In genomic region chr9:111631071-111631971, GRCh38 we compare ENCODE assay signal across 8 cellular contexts. TPM values are rescaled to one million over a fixed set of nuclear protein-coding genes. Genes with fewer than 3 reads are reported as not detected.
A peak's percentile ranks its signal among the peaks of the same experiment; 100 is the strongest.
DNase-seq lines count a peak whose midpoint lies in the region; ATAC-seq and TF ChIP-seq lines count a peak whose summit lies in the region.

Gene DNAJC25 (plus strand): TSS chr9:111631334. CDS start chr9:111631408, 74 bp downstream.

- H3K9me3 Mint-ChIP-seq in activated T-helper 2 cell treated with anti-CD3 and anti-CD28 coated beads, Interferon-gamma antibody, Interleukin-2, Interleukin-4, amounts not matched to agents 10 μg/mL and 5 μg/mL and 100 μg/mL, durations not matched to agents 14 hours and 24 hours and 36 hours, result no peaks in the 10 kb centered on the region
- H3K9me3 Mint-ChIP-seq in natural killer cell, result no peaks in the 10 kb centered on the region

- H3K36me3 Mint-ChIP-seq in activated T-helper 2 cell treated with anti-CD3 and anti-CD28 coated beads, Interferon-gamma antibody, Interleukin-2, Interleukin-4, amounts not matched to agents 10 μg/mL and 5 μg/mL and 100 μg/mL, durations not matched to agents 14 hours and 24 hours and 36 hours (ENCODE audit: low read depth), result peaks cover 32% of the 10 kb centered on the region
- no peaks in the 10 kb centered on the region for H3K36me3 Mint-ChIP-seq in natural killer cell

- no peaks in the 10 kb centered on the region for H3K27me3 Mint-ChIP-seq in activated T-helper 2 cell treated with anti-CD3 and anti-CD28 coated beads, Interferon-gamma antibody, Interleukin-2, Interleukin-4, amounts not matched to agents 10 μg/mL and 5 μg/mL and 100 μg/mL, durations not matched to agents 14 hours and 24 hours and 36 hours (ENCODE audit: low read depth)
- H3K27me3 Mint-ChIP-seq in natural killer cell (ENCODE audit: low read depth in 2 of 2), result no peaks in the 10 kb centered on the region

- peak within 1 kb of the TSS; percentile 93 for H3K4me3 Mint-ChIP-seq in activated T-helper 2 cell treated with anti-CD3 and anti-CD28 coated beads, Interferon-gamma antibody, Interleukin-2, Interleukin-4, amounts not matched to agents 10 μg/mL and 5 μg/mL and 100 μg/mL, durations not matched to agents 14 hours and 24 hours and 36 hours (ENCODE audit: low read depth)
- H3K4me3 Mint-ChIP-seq in natural killer cell, result peak within 1 kb of the TSS; percentile 91

- intact Hi-C loops in activated T-helper 2 cell treated with anti-CD3 and anti-CD28 coated beads, Interferon-gamma antibody, Interleukin-2, Interleukin-4, amounts not matched to agents 10 μg/mL and 5 μg/mL and 100 μg/mL, durations not matched to agents 14 hours and 24 hours and 36 hours (cut with micrococcal nuclease), result loop anchor here (1.0 to 10.0 kb wide), 4 partner anchors 31 to 1377 kb away; partner anchors contain the start of genes ECPAS and TXN
- intact Hi-C loops in natural killer cell (cut with micrococcal nuclease), result loop anchor here (1.0 to 5.0 kb wide), 3 partner anchors 31 to 1086 kb away; partner anchors contain the start of genes ECPAS and INIP

- H3K4me3 ChIP-seq in LNCaP clone FGC (ENCODE audit: low read depth, low read length), result peak within 1 kb of the TSS; percentile 85

- peak within 1 kb of the TSS; percentile 80 for H3K27ac Mint-ChIP-seq in activated T-helper 2 cell treated with anti-CD3 and anti-CD28 coated beads, Interferon-gamma antibody, Interleukin-2, Interleukin-4, amounts not matched to agents 10 μg/mL and 5 μg/mL and 100 μg/mL, durations not matched to agents 14 hours and 24 hours and 36 hours
- H3K27ac Mint-ChIP-seq in natural killer cell, result peak within 1 kb of the TSS; percentile 89 to 93

- TF ChIP-seq CTCF in LNCaP clone FGC (IDR thresholded peaks at IDR 0.05; ENCODE audit: control insufficient read depth, extremely low read depth, insufficient read depth), result no peak
- no peak for TF ChIP-seq CTCF in natural killer cell (IDR thresholded peaks at IDR 0.05)

- DNase-seq in EL, result peak; percentile 99
- peak; percentile 99 for DNase-seq in H4 (ENCODE audit: low spot score)
- peak; percentile 99 for DNase-seq in LNCaP clone FGC (ENCODE audit: low read depth)
- peak; percentile 96 for DNase-seq in RPMI8226
- peak; percentile 97 for DNase-seq in activated T-helper 2 cell treated with anti-CD3 and anti-CD28 coated beads, Interferon-gamma antibody, Interleukin-2, Interleukin-4, amounts not matched to agents 10 μg/mL and 5 μg/mL and 100 μg/mL, durations not matched to agents 14 hours and 24 hours and 36 hours (ENCODE audit: low spot score)
- peak; percentile 97 for DNase-seq in fibroblast of peridontal ligament (ENCODE audit: extremely low read depth)
- peak; percentile 94 for DNase-seq in natural killer cell
- DNase-seq in stimulated activated naive CD4-positive, alpha-beta T cell (lab: John Stamatoyannopoulos, UW), result peak; percentile 89 to 97 (median 96)

- peak; percentile 91 to 98 (median 96) for ATAC-seq in natural killer cell

- peaks cover 45% of the 10 kb centered on the region for H3K4me1 Mint-ChIP-seq in activated T-helper 2 cell treated with anti-CD3 and anti-CD28 coated beads, Interferon-gamma antibody, Interleukin-2, Interleukin-4, amounts not matched to agents 10 μg/mL and 5 μg/mL and 100 μg/mL, durations not matched to agents 14 hours and 24 hours and 36 hours (ENCODE audit: low read depth)
- H3K4me1 Mint-ChIP-seq in natural killer cell, result peaks cover 38 to 40% of the 10 kb centered on the region in 2 donors

RNA-seq across cellular contexts. Expression of gene DNAJC25, which starts in this region (rescaled TPM):
- 10.3 and 11.6 TPM in 2 replicates for total RNA-seq in H4 (2014; rRNA removed; shearing (Covaris generic))
- 7.3 and 7.4 TPM in 2 replicates for total RNA-seq in activated T-helper 2 cell treated with anti-CD3 and anti-CD28 coated beads, Interferon-gamma antibody, Interleukin-2, Interleukin-4, amounts not matched to agents 10 μg/mL and 5 μg/mL and 100 μg/mL, durations not matched to agents 14 hours and 24 hours and 36 hours
- 1 to 10 TPM; 5.1 to 5.9 (median 5.7) TPM for total RNA-seq in natural killer cell

Comparison
In these comparisons a context has a peak if more than half of its experiments do, and no peak if none do; other contexts are left out.
1. Peak in every context shown above with its lines: DNase-seq, ATAC-seq and H3K4me3 ChIP-seq.